24 cellular contexts compared by ENCODE assay signal in the genomic region with DNA sequence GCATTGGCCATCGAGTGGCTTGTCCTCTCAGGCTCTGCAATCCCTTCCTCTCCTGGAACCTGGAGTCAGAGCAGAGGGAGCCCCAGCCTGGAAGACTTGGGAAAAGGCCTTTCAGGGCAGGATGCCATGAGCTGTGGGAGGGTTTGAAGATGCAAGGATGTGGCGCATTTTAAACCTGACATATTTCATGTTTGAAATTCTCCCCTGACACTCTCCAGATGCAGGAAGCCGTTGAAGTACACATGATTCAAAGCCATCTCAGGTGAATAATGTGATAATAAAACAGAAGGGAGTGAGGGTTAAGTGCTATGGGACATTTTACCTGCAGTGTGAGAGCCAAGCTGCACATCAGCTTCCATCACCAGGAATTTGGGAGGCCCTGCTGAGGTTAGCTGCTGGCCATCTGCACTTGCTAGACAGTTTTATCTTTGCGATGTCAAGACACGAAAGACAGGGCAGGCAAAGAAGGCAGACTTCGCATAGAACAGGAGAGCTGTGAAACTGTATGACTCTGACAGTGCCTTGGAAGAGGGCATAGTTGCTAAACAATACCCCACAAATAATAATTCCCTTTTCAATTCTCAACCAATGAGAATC.
"Had no signal": no experiment of that assay in that cellular context is flagged by ENCODE, and none has a peak within 500 bp of the region (broad histone marks: within the 10 kb centered on the region; RNA-seq: fewer than 3 reads in every experiment).

No MANE protein-coding gene starts in this region.

- DNase-seq: activated CD4-positive, alpha-beta T cell treated with anti-CD3 and anti-CD28 coated beads for 48 hours; activated CD4-positive, alpha-beta T cell treated with anti-CD3 and anti-CD28 coated beads, Interleukin-2, amount 50 U/mL, for 4 hours; activated CD8-positive, alpha-beta memory T cell treated with anti-CD3 and anti-CD28 coated beads, Interleukin-2, amount 50 U/mL, for 48 hours; activated CD8-positive, alpha-beta T cell treated with anti-CD3 and anti-CD28 coated beads, Interleukin-2, amount 10 ng/mL, durations not matched to agents 7 days and 5 days; activated T-cell treated with anti-CD3 and anti-CD28 coated beads, Interleukin-2, amount 50 U/mL, for 1 hour; amniotic stem cell; MG63; MV-4-11; NCI-H1092 treated with DMSO at 0.1 percent for 48 hours; NCI-H1436; NCI-H1694 treated with DMSO at 0.1 percent for 48 hours; NCI-H2029 treated with DMSO at 0.1 percent for 48 hours; NCI-H510A treated with DMSO at 0.1 percent for 48 hours; NCI-H69; NK-92 treated with Interleukin-12 subunit alpha and Interleukin-12 subunit beta, amount 100 ng/mL, for 24 hours; OCI-M1; RPMI8226; SW 1271 had no signal

- ATAC-seq: activated CD4-positive, CD25-positive, alpha-beta regulatory T cell treated with anti-CD3 and anti-CD28 coated beads, Interleukin-2, amount 50 U/mL, for 24 hours; activated CD8-positive, alpha-beta T cell treated with anti-CD3 and anti-CD28 coated beads, Interleukin-2, amount 10 ng/mL, durations not matched to agents 7 days and 5 days; Panc1; Right ventricle myocardium inferior had no signal

- H3K27me3 ChIP-seq: ascending aorta, MG63 had no signal

- H3K27ac ChIP-seq: ascending aorta, KMS-11, SK-N-MC had no signal

- H3K4me2 ChIP-seq: KMS-11 had no signal

- H3K4me1 ChIP-seq: ascending aorta had no signal

- H3K4me3 ChIP-seq: ascending aorta, MG63, SK-N-MC had no signal

- H3K9me3 ChIP-seq: ascending aorta, MG63 had no signal

- H3K36me3 ChIP-seq: ascending aorta, MG63 had no signal

- H3K9ac ChIP-seq: KMS-11 had no signal
